ENCODE assay signal across 9 cellular contexts in the genomic region with DNA sequence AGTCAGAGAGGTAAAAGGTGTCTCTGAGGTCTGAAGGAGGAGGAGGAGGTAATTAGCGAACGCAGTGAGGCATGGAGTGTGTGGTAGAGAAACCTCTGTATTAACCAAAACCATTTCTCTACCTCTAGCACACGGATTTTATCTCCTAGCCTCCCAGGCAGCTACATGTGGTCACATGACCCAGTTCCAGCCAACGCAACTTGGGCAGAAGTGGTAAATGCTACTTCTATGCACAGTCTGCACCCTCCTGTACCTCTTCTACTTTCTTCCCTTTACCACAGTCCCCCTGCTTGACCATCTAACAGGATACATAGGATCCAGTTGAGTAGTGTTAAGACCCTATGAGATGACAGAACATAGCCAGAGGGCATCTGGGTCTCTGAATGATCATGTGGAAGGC.
"Had no signal": no experiment of that assay in that cellular context is flagged by ENCODE, and none has a peak within 500 bp of the region (broad histone marks: within the 10 kb centered on the region; RNA-seq: fewer than 3 reads in every experiment).

No MANE protein-coding gene starts in this region.

- H3K9me3 Mint-ChIP-seq: HFFc6 had no signal

- H3K9ac ChIP-seq: GM23248 had no signal

- H3K4me3 ChIP-seq: GM23248, HAP-1 had no signal

- H3K4me3 Mint-ChIP-seq: HFFc6 had no signal

- FAIRE-seq: HTR-8/SVneo had no signal

- H3K27ac Mint-ChIP-seq: HFFc6 had no signal

- H2AFZ ChIP-seq: GM23248 had no signal

- H3K4me1 ChIP-seq: HAP-1 had no signal

- H3K27ac ChIP-seq: GM23248 had no signal

- ATAC-seq: HCT116 had no signal

- DNase-seq: GM23248, GOT3, H7, HFFc6, IMR-90, KBM-7 had no signal

- H3K9me3 ChIP-seq: HAP-1 had no signal
